Comparison of ENCODE assay signal across 1 cellular context in the genomic region with DNA sequence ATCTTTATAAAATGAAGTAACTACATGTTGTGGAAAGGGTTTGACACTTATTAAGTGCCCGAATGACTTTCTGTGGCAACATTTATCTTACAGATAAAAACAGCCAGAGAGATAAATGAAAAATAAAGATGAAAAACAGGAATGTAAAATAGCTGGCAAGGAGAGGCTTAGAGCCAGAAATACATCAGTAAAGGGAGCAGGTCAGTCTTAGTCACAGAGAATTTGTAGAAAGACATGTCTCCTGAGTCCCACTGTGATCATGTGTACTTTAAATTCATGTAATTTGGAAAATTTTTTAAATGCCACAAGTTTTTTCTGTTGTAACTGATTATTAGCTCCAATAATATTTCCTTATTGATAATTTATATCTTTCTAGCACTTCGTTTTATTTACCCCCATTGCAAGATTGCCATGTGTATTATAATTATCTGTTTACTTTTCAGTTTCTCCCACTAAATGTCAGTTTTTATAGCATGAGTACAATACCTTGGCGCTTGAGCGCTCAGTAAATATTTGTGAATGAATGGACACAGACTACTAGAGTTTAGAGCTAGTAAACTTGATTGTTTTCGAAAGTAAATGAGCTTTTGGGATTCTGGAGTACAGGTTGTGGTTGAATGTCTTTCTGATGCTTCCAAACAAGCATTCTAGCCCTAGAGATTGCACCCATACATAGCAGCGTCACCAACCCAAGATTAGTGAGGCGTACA.
TF ChIP-seq lines count a peak whose summit lies in the region.

No MANE protein-coding gene starts in this region.

TF ChIP-seq in SK-N-SH, 30 proteins besides CTCF, POLR2A, EP300 and RAD21 (continued from another document):
- TF ChIP-seq, protein P1, sequence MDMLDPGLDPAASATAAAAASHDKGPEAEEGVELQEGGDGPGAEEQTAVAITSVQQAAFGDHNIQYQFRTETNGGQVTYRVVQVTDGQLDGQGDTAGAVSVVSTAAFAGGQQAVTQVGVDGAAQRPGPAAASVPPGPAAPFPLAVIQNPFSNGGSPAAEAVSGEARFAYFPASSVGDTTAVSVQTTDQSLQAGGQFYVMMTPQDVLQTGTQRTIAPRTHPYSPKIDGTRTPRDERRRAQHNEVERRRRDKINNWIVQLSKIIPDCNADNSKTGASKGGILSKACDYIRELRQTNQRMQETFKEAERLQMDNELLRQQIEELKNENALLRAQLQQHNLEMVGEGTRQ (IDR thresholded peaks at IDR 0.05; ENCODE audit: borderline replicate concordance, low read depth, low read length) = no peak
- TF ChIP-seq EZH2phosphoT487 (IDR thresholded peaks at IDR 0.05; ENCODE audit: borderline replicate concordance, low read depth) (no peak), SMC3 (IDR thresholded peaks at IDR 0.05; ENCODE audit: low read depth, low read length) (no peak), MEF2A (IDR thresholded peaks at IDR 0.05; ENCODE audit: borderline replicate concordance, low read depth) (no peak), FOXM1 (IDR thresholded peaks at IDR 0.05; ENCODE audit: low read depth) (no peak), MXI1 (IDR thresholded peaks at IDR 0.05; ENCODE audit: low read depth, low read length) (no peak)
- TF ChIP-seq, protein P2, sequence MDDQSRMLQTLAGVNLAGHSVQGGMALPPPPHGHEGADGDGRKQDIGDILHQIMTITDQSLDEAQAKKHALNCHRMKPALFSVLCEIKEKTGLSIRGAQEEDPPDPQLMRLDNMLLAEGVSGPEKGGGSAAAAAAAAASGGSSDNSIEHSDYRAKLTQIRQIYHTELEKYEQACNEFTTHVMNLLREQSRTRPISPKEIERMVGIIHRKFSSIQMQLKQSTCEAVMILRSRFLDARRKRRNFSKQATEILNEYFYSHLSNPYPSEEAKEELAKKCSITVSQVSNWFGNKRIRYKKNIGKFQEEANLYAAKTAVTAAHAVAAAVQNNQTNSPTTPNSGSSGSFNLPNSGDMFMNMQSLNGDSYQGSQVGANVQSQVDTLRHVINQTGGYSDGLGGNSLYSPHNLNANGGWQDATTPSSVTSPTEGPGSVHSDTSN (IDR thresholded peaks at IDR 0.05) = no peak
- TF ChIP-seq, protein P3, sequence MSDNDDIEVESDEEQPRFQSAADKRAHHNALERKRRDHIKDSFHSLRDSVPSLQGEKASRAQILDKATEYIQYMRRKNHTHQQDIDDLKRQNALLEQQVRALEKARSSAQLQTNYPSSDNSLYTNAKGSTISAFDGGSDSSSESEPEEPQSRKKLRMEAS (IDR thresholded peaks at IDR 0.05; ENCODE audit: low read depth) = no peak
